In the genomic region with DNA sequence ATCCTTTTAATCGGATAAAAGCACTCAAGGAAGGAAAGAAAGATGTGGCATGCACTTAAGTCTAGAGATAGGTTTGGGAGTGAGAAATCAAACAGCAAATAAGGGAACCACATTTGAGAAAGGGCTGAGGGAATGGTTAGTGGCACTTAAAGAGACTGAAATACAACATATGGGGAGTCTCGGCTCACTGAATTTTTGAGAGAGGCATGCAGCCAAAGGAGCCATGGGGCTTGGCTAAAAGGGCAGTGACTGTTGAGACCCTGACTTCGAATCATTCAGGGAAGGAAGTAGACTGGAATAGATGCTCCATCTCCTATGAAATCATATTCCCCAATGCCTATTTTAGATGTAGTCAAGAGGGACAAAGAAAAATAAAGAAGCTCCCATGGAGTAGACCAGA, we compare ENCODE assay signal across 17 cellular contexts. TPM values are rescaled to one million over a fixed set of nuclear protein-coding genes. Genes with fewer than 3 reads are reported as not detected.
A peak's percentile ranks its signal among the peaks of the same experiment; 100 is the strongest.
DNase-seq lines count a peak whose midpoint lies in the region; FAIRE-seq and TF ChIP-seq lines count a peak whose summit lies in the region.
"Had no signal": no experiment of that assay in that cellular context is flagged by ENCODE, and none has a peak within 500 bp of the region (broad histone marks: within the 10 kb centered on the region; RNA-seq: fewer than 3 reads in every experiment).

No MANE protein-coding gene starts in this region.

- no peak for FAIRE-seq in H54 (lab: Jason Lieb, UNC)
- FAIRE-seq: G401.6, GM12891, H1 had no signal

- H3K36me3 ChIP-seq in thyroid gland = no peaks in the 10 kb centered on the region
- H3K36me3 ChIP-seq: BLaER1 treated with 17β-estradiol and CSF1 and Interleukin-3, amounts not matched to agents 10 nM and 100 nM; HAP-1 had no signal

- DNase-seq in NCI-H187 (lab: John Stamatoyannopoulos, UW) (peak; percentile 78 to 80), NCI-H446 treated with DMSO at 0.1 percent for 48 hours (lab: John Stamatoyannopoulos, UW) (peak; percentile 16), NCI-H82 treated with DMSO at 0.1 percent for 48 hours (lab: John Stamatoyannopoulos, UW; ENCODE audit: unreplicated experiment) (peak; percentile 98), thyroid gland (peak; percentile 70 to 76), RPMI8226 (no peak), H54 (ENCODE audit: insufficient read length, low spot score) (no peak)
- DNase-seq in activated CD8-positive, alpha-beta memory T cell treated with anti-CD3 and anti-CD28 coated beads, Interleukin-2, amount 50 U/mL, for 48 hours = no peak
- DNase-seq: Calu3; CD8-positive, alpha-beta T cell had no signal

- 14 to 20% methylated on average over 3 of the region's 3 CpGs for WGBS in thyroid gland, 2 donors

- H3K9me3 ChIP-seq in thyroid gland = no peaks in the 10 kb centered on the region
- H3K9me3 ChIP-seq: BLaER1 treated with 17β-estradiol and CSF1 and Interleukin-3, amounts not matched to agents 10 nM and 100 nM; HAP-1 had no signal

- H3K27ac ChIP-seq in thyroid gland = peak overlapping the region; percentile 57 to 77 (median 67)
- H3K27ac ChIP-seq: BLaER1 treated with 17β-estradiol and CSF1 and Interleukin-3, amounts not matched to agents 10 nM and 100 nM had no signal

- peaks cover 39 to 40% of the 10 kb centered on the region in 2 donors for H3K4me1 ChIP-seq in thyroid gland
- H3K4me1 ChIP-seq: HAP-1 had no signal

- no peak for TF ChIP-seq CTCF in thyroid gland (IDR thresholded peaks at IDR 0.05)

- peak in 1 of 2 donors; percentile 21 for TF ChIP-seq POLR2A in thyroid gland (IDR thresholded peaks at IDR 0.05)
- no peak for TF ChIP-seq POLR2A in H54 (IDR thresholded peaks at IDR 0.05; ENCODE audit: low read depth, low read length)

- no peaks in the 10 kb centered on the region for H3K27me3 ChIP-seq in thyroid gland
- H3K27me3 ChIP-seq: BLaER1 treated with 17β-estradiol and CSF1 and Interleukin-3, amounts not matched to agents 10 nM and 100 nM had no signal

- intact Hi-C loops in thyroid gland (cut with DNase I) = no loop called here

- H3K4me3 ChIP-seq in thyroid gland (replicated peaks in 1 of 3) = no peak overlapping the region
- H3K4me3 ChIP-seq: BLaER1 treated with 17β-estradiol and CSF1 and Interleukin-3, amounts not matched to agents 10 nM and 100 nM; HAP-1 had no signal

RNA-seq across cellular contexts. Expression of a gene that starts 58.3 kb away (rescaled TPM):
- total RNA-seq in thyroid gland = not detected
- total RNA-seq: A172; B cell; Calu3; CD8-positive, alpha-beta T cell; H1; HT-29 had no signal

Comparison
In these comparisons a context has a peak if more than half of its experiments do, and no peak if none do; other contexts are left out.
1. DNase-seq: peak in NCI-H187 (2 of 2), NCI-H446 treated with DMSO at 0.1 percent for 48 hours (single experiment), NCI-H82 treated with DMSO at 0.1 percent for 48 hours (single experiment) and thyroid gland (2 of 2); none in activated CD8-positive, alpha-beta memory T cell treated with anti-CD3 and anti-CD28 coated beads, Interleukin-2, amount 50 U/mL, for 48 hours (single experiment), RPMI8226 (single experiment) and H54 (single experiment).